ENCODE assay signal across 1 cellular context in the genomic region with DNA sequence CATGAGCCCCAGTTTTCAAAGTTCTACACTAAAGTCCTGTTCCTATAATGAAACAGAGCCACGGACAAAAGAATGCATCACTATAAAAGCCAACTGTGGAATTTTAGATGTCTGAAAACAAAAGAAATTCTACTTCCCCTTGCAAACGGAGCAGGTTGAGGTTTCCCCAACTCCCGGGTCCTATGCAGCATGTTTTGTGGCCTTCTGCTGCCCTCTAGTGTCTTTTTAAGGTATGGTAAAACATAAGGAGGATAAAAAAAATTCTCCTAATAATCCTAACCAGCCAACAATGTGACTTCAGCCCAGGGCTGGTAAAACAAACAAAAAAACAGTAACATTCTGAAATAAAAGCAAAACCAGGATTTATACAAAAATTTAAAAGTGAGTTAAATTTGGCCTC.
TF ChIP-seq lines count a peak whose summit lies in the region.

No MANE protein-coding gene starts in this region.

TF ChIP-seq in K562, 482 proteins besides CTCF, POLR2A, EP300 and RAD21 (continued from another document and continues in another):
- TF ChIP-seq, protein P1, sequence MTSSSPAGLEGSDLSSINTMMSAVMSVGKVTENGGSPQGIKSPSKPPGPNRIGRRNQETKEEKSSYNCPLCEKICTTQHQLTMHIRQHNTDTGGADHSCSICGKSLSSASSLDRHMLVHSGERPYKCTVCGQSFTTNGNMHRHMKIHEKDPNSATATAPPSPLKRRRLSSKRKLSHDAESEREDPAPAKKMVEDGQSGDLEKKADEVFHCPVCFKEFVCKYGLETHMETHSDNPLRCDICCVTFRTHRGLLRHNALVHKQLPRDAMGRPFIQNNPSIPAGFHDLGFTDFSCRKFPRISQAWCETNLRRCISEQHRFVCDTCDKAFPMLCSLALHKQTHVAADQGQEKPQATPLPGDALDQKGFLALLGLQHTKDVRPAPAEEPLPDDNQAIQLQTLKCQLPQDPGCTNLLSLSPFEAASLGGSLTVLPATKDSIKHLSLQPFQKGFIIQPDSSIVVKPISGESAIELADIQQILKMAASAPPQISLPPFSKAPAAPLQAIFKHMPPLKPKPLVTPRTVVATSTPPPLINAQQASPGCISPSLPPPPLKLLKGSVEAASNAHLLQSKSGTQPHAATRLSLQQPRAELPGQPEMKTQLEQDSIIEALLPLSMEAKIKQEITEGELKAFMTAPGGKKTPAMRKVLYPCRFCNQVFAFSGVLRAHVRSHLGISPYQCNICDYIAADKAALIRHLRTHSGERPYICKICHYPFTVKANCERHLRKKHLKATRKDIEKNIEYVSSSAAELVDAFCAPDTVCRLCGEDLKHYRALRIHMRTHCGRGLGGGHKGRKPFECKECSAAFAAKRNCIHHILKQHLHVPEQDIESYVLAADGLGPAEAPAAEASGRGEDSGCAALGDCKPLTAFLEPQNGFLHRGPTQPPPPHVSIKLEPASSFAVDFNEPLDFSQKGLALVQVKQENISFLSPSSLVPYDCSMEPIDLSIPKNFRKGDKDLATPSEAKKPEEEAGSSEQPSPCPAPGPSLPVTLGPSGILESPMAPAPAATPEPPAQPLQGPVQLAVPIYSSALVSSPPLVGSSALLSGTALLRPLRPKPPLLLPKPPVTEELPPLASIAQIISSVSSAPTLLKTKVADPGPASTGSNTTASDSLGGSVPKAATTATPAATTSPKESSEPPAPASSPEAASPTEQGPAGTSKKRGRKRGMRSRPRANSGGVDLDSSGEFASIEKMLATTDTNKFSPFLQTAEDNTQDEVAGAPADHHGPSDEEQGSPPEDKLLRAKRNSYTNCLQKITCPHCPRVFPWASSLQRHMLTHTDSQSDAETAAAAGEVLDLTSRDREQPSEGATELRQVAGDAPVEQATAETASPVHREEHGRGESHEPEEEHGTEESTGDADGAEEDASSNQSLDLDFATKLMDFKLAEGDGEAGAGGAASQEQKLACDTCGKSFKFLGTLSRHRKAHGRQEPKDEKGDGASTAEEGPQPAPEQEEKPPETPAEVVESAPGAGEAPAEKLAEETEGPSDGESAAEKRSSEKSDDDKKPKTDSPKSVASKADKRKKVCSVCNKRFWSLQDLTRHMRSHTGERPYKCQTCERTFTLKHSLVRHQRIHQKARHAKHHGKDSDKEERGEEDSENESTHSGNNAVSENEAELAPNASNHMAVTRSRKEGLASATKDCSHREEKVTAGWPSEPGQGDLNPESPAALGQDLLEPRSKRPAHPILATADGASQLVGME (CRISPR knock-in tag; IDR thresholded peaks at IDR 0.05): no peak
- TF ChIP-seq HDGF (IDR thresholded peaks at IDR 0.05) (no peak), RBFOX2 (IDR thresholded peaks at IDR 0.05; ENCODE audit: low read depth, low read length) (no peak), NFXL1 (CRISPR knock-in tag; IDR thresholded peaks at IDR 0.05) (no peak), PTBP1 (IDR thresholded peaks at IDR 0.05; ENCODE audit: low read depth, low read length) (no peak), CBX1 (IDR thresholded peaks at IDR 0.05; ENCODE audit: low read depth) (no peak), ESRRB (CRISPR knock-in tag; IDR thresholded peaks at IDR 0.05; ENCODE audit: borderline replicate concordance) (no peak), HNRNPLL (IDR thresholded peaks at IDR 0.05; ENCODE audit: low read depth, low read length, poor library complexity, severe bottlenecking) (no peak), ZNF384 (IDR thresholded peaks at IDR 0.05; ENCODE audit: low read depth, low read length) (peak; percentile 40; the same call in 1 of the 2 replicates), ETV1 (tag; conservative IDR thresholded peaks at IDR 0.05; ENCODE audit: low read depth) (no peak), SMC3 (conservative IDR thresholded peaks at IDR 0.05; ENCODE audit: insufficient read depth, low read depth, low read length) (peak; percentile 40; the same call in 1 of the 2 replicates), DIDO1 (tag; IDR thresholded peaks at IDR 0.05; ENCODE audit: low read depth) (no peak), CTBP1 (IDR thresholded peaks at IDR 0.05; ENCODE audit: borderline replicate concordance) (no peak), ZNF23 (CRISPR knock-in tag; IDR thresholded peaks at IDR 0.05) (no peak), SMAD2 (IDR thresholded peaks at IDR 0.05; ENCODE audit: low read depth, low read length) (no peak), ZNF232 (CRISPR knock-in tag; IDR thresholded peaks at IDR 0.05) (no peak)
- TF ChIP-seq, protein P2, sequence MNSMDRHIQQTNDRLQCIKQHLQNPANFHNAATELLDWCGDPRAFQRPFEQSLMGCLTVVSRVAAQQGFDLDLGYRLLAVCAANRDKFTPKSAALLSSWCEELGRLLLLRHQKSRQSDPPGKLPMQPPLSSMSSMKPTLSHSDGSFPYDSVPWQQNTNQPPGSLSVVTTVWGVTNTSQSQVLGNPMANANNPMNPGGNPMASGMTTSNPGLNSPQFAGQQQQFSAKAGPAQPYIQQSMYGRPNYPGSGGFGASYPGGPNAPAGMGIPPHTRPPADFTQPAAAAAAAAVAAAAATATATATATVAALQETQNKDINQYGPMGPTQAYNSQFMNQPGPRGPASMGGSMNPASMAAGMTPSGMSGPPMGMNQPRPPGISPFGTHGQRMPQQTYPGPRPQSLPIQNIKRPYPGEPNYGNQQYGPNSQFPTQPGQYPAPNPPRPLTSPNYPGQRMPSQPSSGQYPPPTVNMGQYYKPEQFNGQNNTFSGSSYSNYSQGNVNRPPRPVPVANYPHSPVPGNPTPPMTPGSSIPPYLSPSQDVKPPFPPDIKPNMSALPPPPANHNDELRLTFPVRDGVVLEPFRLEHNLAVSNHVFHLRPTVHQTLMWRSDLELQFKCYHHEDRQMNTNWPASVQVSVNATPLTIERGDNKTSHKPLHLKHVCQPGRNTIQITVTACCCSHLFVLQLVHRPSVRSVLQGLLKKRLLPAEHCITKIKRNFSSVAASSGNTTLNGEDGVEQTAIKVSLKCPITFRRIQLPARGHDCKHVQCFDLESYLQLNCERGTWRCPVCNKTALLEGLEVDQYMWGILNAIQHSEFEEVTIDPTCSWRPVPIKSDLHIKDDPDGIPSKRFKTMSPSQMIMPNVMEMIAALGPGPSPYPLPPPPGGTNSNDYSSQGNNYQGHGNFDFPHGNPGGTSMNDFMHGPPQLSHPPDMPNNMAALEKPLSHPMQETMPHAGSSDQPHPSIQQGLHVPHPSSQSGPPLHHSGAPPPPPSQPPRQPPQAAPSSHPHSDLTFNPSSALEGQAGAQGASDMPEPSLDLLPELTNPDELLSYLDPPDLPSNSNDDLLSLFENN (IDR thresholded peaks at IDR 0.05; ENCODE audit: low read depth in 2 of 2, low read length in 2 of 2): no peak
- TF ChIP-seq, protein P3, sequence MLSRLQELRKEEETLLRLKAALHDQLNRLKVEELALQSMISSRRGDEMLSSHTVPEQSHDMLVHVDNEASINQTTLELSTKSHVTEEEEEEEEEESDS (CRISPR knock-in tag; IDR thresholded peaks at IDR 0.05): no peak
- TF ChIP-seq, protein P4, sequence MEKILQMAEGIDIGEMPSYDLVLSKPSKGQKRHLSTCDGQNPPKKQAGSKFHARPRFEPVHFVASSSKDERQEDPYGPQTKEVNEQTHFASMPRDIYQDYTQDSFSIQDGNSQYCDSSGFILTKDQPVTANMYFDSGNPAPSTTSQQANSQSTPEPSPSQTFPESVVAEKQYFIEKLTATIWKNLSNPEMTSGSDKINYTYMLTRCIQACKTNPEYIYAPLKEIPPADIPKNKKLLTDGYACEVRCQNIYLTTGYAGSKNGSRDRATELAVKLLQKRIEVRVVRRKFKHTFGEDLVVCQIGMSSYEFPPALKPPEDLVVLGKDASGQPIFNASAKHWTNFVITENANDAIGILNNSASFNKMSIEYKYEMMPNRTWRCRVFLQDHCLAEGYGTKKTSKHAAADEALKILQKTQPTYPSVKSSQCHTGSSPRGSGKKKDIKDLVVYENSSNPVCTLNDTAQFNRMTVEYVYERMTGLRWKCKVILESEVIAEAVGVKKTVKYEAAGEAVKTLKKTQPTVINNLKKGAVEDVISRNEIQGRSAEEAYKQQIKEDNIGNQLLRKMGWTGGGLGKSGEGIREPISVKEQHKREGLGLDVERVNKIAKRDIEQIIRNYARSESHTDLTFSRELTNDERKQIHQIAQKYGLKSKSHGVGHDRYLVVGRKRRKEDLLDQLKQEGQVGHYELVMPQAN (IDR thresholded peaks at IDR 0.05; ENCODE audit: borderline replicate concordance): no peak
- TF ChIP-seq, protein P5, sequence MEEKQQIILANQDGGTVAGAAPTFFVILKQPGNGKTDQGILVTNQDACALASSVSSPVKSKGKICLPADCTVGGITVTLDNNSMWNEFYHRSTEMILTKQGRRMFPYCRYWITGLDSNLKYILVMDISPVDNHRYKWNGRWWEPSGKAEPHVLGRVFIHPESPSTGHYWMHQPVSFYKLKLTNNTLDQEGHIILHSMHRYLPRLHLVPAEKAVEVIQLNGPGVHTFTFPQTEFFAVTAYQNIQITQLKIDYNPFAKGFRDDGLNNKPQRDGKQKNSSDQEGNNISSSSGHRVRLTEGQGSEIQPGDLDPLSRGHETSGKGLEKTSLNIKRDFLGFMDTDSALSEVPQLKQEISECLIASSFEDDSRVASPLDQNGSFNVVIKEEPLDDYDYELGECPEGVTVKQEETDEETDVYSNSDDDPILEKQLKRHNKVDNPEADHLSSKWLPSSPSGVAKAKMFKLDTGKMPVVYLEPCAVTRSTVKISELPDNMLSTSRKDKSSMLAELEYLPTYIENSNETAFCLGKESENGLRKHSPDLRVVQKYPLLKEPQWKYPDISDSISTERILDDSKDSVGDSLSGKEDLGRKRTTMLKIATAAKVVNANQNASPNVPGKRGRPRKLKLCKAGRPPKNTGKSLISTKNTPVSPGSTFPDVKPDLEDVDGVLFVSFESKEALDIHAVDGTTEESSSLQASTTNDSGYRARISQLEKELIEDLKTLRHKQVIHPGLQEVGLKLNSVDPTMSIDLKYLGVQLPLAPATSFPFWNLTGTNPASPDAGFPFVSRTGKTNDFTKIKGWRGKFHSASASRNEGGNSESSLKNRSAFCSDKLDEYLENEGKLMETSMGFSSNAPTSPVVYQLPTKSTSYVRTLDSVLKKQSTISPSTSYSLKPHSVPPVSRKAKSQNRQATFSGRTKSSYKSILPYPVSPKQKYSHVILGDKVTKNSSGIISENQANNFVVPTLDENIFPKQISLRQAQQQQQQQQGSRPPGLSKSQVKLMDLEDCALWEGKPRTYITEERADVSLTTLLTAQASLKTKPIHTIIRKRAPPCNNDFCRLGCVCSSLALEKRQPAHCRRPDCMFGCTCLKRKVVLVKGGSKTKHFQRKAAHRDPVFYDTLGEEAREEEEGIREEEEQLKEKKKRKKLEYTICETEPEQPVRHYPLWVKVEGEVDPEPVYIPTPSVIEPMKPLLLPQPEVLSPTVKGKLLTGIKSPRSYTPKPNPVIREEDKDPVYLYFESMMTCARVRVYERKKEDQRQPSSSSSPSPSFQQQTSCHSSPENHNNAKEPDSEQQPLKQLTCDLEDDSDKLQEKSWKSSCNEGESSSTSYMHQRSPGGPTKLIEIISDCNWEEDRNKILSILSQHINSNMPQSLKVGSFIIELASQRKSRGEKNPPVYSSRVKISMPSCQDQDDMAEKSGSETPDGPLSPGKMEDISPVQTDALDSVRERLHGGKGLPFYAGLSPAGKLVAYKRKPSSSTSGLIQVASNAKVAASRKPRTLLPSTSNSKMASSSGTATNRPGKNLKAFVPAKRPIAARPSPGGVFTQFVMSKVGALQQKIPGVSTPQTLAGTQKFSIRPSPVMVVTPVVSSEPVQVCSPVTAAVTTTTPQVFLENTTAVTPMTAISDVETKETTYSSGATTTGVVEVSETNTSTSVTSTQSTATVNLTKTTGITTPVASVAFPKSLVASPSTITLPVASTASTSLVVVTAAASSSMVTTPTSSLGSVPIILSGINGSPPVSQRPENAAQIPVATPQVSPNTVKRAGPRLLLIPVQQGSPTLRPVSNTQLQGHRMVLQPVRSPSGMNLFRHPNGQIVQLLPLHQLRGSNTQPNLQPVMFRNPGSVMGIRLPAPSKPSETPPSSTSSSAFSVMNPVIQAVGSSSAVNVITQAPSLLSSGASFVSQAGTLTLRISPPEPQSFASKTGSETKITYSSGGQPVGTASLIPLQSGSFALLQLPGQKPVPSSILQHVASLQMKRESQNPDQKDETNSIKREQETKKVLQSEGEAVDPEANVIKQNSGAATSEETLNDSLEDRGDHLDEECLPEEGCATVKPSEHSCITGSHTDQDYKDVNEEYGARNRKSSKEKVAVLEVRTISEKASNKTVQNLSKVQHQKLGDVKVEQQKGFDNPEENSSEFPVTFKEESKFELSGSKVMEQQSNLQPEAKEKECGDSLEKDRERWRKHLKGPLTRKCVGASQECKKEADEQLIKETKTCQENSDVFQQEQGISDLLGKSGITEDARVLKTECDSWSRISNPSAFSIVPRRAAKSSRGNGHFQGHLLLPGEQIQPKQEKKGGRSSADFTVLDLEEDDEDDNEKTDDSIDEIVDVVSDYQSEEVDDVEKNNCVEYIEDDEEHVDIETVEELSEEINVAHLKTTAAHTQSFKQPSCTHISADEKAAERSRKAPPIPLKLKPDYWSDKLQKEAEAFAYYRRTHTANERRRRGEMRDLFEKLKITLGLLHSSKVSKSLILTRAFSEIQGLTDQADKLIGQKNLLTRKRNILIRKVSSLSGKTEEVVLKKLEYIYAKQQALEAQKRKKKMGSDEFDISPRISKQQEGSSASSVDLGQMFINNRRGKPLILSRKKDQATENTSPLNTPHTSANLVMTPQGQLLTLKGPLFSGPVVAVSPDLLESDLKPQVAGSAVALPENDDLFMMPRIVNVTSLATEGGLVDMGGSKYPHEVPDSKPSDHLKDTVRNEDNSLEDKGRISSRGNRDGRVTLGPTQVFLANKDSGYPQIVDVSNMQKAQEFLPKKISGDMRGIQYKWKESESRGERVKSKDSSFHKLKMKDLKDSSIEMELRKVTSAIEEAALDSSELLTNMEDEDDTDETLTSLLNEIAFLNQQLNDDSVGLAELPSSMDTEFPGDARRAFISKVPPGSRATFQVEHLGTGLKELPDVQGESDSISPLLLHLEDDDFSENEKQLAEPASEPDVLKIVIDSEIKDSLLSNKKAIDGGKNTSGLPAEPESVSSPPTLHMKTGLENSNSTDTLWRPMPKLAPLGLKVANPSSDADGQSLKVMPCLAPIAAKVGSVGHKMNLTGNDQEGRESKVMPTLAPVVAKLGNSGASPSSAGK (IDR thresholded peaks at IDR 0.05): no peak
- TF ChIP-seq, protein P6, sequence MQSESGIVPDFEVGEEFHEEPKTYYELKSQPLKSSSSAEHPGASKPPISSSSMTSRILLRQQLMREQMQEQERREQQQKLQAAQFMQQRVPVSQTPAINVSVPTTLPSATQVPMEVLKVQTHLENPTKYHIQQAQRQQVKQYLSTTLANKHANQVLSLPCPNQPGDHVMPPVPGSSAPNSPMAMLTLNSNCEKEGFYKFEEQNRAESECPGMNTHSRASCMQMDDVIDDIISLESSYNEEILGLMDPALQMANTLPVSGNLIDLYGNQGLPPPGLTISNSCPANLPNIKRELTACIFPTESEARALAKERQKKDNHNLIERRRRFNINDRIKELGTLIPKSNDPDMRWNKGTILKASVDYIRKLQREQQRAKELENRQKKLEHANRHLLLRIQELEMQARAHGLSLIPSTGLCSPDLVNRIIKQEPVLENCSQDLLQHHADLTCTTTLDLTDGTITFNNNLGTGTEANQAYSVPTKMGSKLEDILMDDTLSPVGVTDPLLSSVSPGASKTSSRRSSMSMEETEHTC (IDR thresholded peaks at IDR 0.05): no peak
- TF ChIP-seq, protein P7, sequence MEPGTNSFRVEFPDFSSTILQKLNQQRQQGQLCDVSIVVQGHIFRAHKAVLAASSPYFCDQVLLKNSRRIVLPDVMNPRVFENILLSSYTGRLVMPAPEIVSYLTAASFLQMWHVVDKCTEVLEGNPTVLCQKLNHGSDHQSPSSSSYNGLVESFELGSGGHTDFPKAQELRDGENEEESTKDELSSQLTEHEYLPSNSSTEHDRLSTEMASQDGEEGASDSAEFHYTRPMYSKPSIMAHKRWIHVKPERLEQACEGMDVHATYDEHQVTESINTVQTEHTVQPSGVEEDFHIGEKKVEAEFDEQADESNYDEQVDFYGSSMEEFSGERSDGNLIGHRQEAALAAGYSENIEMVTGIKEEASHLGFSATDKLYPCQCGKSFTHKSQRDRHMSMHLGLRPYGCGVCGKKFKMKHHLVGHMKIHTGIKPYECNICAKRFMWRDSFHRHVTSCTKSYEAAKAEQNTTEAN (CRISPR knock-in tag; IDR thresholded peaks at IDR 0.05): no peak
